Comparison of ENCODE assay signal across 26 cellular contexts in the genomic region with DNA sequence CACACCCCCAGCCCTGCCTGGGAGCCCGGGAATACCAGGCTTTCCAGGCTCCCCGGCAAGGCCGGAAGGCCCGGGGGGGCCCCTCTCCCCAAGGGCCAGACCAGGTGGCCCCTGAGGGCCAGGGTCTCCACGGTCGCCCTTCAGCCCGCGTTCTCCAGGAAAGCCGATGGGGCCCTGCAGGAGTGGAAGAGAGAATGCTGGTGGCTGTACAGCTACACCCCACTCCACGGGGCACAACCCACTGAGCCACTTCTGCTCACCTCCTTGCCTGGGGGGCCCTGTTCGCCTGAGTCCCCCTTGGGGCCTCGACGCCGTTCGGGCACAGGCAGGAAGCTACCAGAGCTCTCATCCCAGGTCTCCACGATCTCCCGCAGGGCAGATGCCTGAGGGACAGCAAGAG. TPM values are rescaled to one million over a fixed set of nuclear protein-coding genes. Genes with fewer than 3 reads are reported as not detected.
DNase-seq lines count a peak whose midpoint lies in the region; ATAC-seq, FAIRE-seq and TF ChIP-seq lines count a peak whose summit lies in the region.
"Had no signal": no experiment of that assay in that cellular context is flagged by ENCODE, and none has a peak within 500 bp of the region (broad histone marks: within the 10 kb centered on the region; RNA-seq: fewer than 3 reads in every experiment).

No MANE protein-coding gene starts in this region.

- no peak overlapping the region for H2AFZ ChIP-seq in GM23338
- no peak overlapping the region for H2AFZ ChIP-seq in H9 (ENCODE audit: low read length)
- H2AFZ ChIP-seq in H1 (ENCODE audit: low read length), result no peak overlapping the region

- H2BK15ac ChIP-seq in H9 (ENCODE audit: low read depth, low read length) (no peak overlapping the region), H1 (ENCODE audit: low read length) (no peak overlapping the region)

- H3K27me3 ChIP-seq in GM23338 (ENCODE audit: insufficient read depth), result no peaks in the 10 kb centered on the region
- H3K27me3 ChIP-seq in H9 (ENCODE audit: insufficient read depth, low read length), result no peaks in the 10 kb centered on the region
- H3K27me3 ChIP-seq in H1 (replicated peaks in 1 of 4; ENCODE audit: control insufficient read depth in 3 of 4, extremely low read depth in 1 of 4, insufficient read depth in 3 of 4, low read length in 3 of 4), result no peaks in the 10 kb centered on the region; a peak in 1 of 7 replicates
- H3K27me3 ChIP-seq: BE2C, BLaER1 had no signal

- H3K14ac ChIP-seq in H9 (ENCODE audit: insufficient read depth, low read length), result no peak overlapping the region
- H3K14ac ChIP-seq in H1 (ENCODE audit: insufficient read length), result no peak overlapping the region

- no peaks in the 10 kb centered on the region for H3K79me2 ChIP-seq in GM23338 (replicated peaks; ENCODE audit: insufficient read depth)
- H3K79me2 ChIP-seq in H9 (ENCODE audit: insufficient read depth, low read length), result no peaks in the 10 kb centered on the region
- H3K79me2 ChIP-seq in H1 (ENCODE audit: control insufficient read depth in 1 of 2, insufficient read depth in 2 of 2, low read length in 2 of 2), result no peaks in the 10 kb centered on the region

- H3K4me1 Mint-ChIP-seq in GM23338 (no peaks in the 10 kb centered on the region), H9 (no peaks in the 10 kb centered on the region)
- H3K4me1 Mint-ChIP-seq: CD14-positive monocyte; CD4-positive, alpha-beta memory T cell; CD4-positive, CD25-positive, alpha-beta regulatory T cell; CD8-positive, alpha-beta memory T cell had no signal

- CTCF ChIA-PET in H1 (lab: Charles Lee; ENCODE audit: partially characterized antibody), result interaction anchor here (1.6 kb wide), 1 partner anchor 17 kb away, joined by 4 read pairs; no protein-coding TSS in a partner anchor

- H2BK12ac ChIP-seq in H9 (ENCODE audit: insufficient read length, low read depth, low read length) (no peak overlapping the region), H1 (ENCODE audit: low read depth, low read length) (no peak overlapping the region)

- no peak overlapping the region for H3T11ph ChIP-seq in H9 (ENCODE audit: low read length)

- H2AK5ac ChIP-seq in H9 (ENCODE audit: insufficient read length, low read length) (no peak overlapping the region), H1 (ENCODE audit: low read depth, low read length) (no peak overlapping the region)

- TF ChIP-seq CTCF in GM23338 (conservative IDR thresholded peaks at IDR 0.05; ENCODE audit: low read depth in 2 of 2) (no peak), H9 (conservative IDR thresholded peaks at IDR 0.05) (no peak), H1 (IDR thresholded peaks at IDR 0.05; ENCODE audit: control extremely low read depth in 1 of 3, insufficient read depth in 1 of 3, low read depth in 1 of 3, low read length in 3 of 3) (no peak), coronary artery (IDR thresholded peaks at IDR 0.05) (no peak), GM10266 (IDR thresholded peaks at IDR 0.05; ENCODE audit: control insufficient read depth, insufficient read depth, low read depth, missing control alignments) (no peak)

- H3K36me3 ChIP-seq in GM23338 (ENCODE audit: insufficient read depth) (no peaks in the 10 kb centered on the region), H1 (ENCODE audit: control insufficient read depth in 2 of 4, insufficient read depth in 4 of 4, low read length in 3 of 4) (peaks cover 0 to 3% (median 1%) of the 10 kb centered on the region in 4 experiments; a peak in 2 of 8 replicates)
- H3K36me3 ChIP-seq: BE2C, BLaER1 had no signal

- H3K4me3 ChIP-seq in GM23338 (no peak overlapping the region), H1 (ENCODE audit: extremely low read depth in 1 of 4, insufficient read depth in 2 of 4, low read depth in 3 of 4, low read length in 4 of 4) (no peak overlapping the region), coronary artery (no peak overlapping the region)
- H3K4me3 ChIP-seq: BLaER1, GM12878 had no signal

- H4K5ac ChIP-seq in H9 (ENCODE audit: insufficient read length, low read depth, low read length) (no peak overlapping the region), H1 (ENCODE audit: insufficient read length, low read depth, low read length) (no peak overlapping the region)

- H3K4ac ChIP-seq in H9 (ENCODE audit: low read depth, low read length) (no peak overlapping the region), H1 (replicated peaks; ENCODE audit: insufficient read length, low read depth, low read length) (no peak overlapping the region)

- H3K9ac ChIP-seq in H9 (ENCODE audit: extremely low read depth, insufficient read length, low read length), result no peak overlapping the region
- no peak overlapping the region for H3K9ac ChIP-seq in H1 (replicated peaks in 1 of 4; ENCODE audit: extremely low read depth in 1 of 4, low read depth in 3 of 4, low read length in 3 of 4)
- H3K9ac ChIP-seq: BLaER1 had no signal

- H2BK120ac ChIP-seq in H9 (ENCODE audit: low read depth, low read length, poor library complexity, severe bottlenecking) (no peak overlapping the region), H1 (replicated peaks; ENCODE audit: low read depth, low read length) (no peak overlapping the region)

- TF ChIP-seq RAD21 in H1 (IDR thresholded peaks at IDR 0.05 in 1 of 2, conservative IDR thresholded peaks at IDR 0.05 in 1 of 2; ENCODE audit: low read depth in 2 of 2, low read length in 2 of 2), result no peak

- WGBS in H9 (ENCODE audit: extremely low coverage, insufficient read length, low lambda C conversion rate), result no CpG with 5 or more reads among the region's 17 CpGs
- WGBS in H1 (ENCODE audit: extremely low coverage in 1 of 2, insufficient coverage in 1 of 2, insufficient read length in 1 of 2, insufficient replicate concordance in 2 of 2, low coverage in 1 of 2, low lambda C conversion rate in 2 of 2, missing lambda C conversion rate in 1 of 2), 2 experiments, result 94% methylated on average over 16 of the region's 17 CpGs; no CpG with 5 or more reads in 1 of the 2 experiments

- no peak for ATAC-seq in GM23338

- H3K9me2 ChIP-seq in GM23338 (ENCODE audit: insufficient read depth), result no peaks in the 10 kb centered on the region

- H3K18ac ChIP-seq in H9 (ENCODE audit: insufficient read length, low read depth, low read length) (no peak overlapping the region), H1 (ENCODE audit: extremely low read depth, low read length) (no peak overlapping the region)

- H2BK20ac ChIP-seq in H9 (ENCODE audit: low read depth, low read length, poor library complexity, severe bottlenecking) (no peak overlapping the region), H1 (ENCODE audit: low read length) (no peak overlapping the region)

- DNase-seq in GM23338 (ENCODE audit: low spot score) (no peak), H9 (no peak), H1 (ENCODE audit: low read depth in 1 of 2, low spot score in 2 of 2) (no peak), coronary artery (ENCODE audit: low spot score) (no peak), GM10266 (ENCODE audit: extremely low spot score) (no peak)
- DNase-seq: 8988T; ACHN; BE2C; C1 segment of cervical spinal cord; CD4-positive, alpha-beta memory T cell; CD4-positive, CD25-positive, alpha-beta regulatory T cell; CD8-positive, alpha-beta memory T cell; COR-L47; DMS 273 treated with DMSO at 0.1 percent for 48 hours; DMS153; DMS79 treated with DMSO at 0.1 percent for 48 hours; GF-D8 had no signal

- no peaks in the 10 kb centered on the region for H3F3A ChIP-seq in GM23338 (replicated peaks; ENCODE audit: low read depth)

- TF ChIP-seq EP300 in H1 (IDR thresholded peaks at IDR 0.05; ENCODE audit: borderline replicate concordance in 1 of 2, low read depth in 2 of 2, low read length in 2 of 2), result no peak

- H4K91ac ChIP-seq in H9 (ENCODE audit: insufficient read length, low read depth, low read length) (no peak overlapping the region), H1 (replicated peaks; ENCODE audit: insufficient read length, low read length) (no peak overlapping the region)

- H3K56ac ChIP-seq in H9 (ENCODE audit: insufficient read length, low read depth, low read length), result no peak overlapping the region
- no peak overlapping the region for H3K56ac ChIP-seq in H1 (replicated peaks; ENCODE audit: insufficient read length, low read depth, low read length)

- no peak overlapping the region for H3K4me3 Mint-ChIP-seq in GM23338
- no peak overlapping the region for H3K4me3 Mint-ChIP-seq in H9
- H3K4me3 Mint-ChIP-seq: CD14-positive monocyte; CD4-positive, alpha-beta memory T cell; CD4-positive, CD25-positive, alpha-beta regulatory T cell; CD8-positive, alpha-beta memory T cell had no signal

- no peak overlapping the region for H4K8ac ChIP-seq in H9 (replicated peaks; ENCODE audit: insufficient read length, low read depth, low read length)
- 0 out of 2 replicates have a peak overlapping the region, but pooled peaks have one; percentile 25 for H4K8ac ChIP-seq in H1 (ENCODE audit: extremely low read depth, insufficient read depth, low read length)

- POLR2A ChIA-PET in H1 (lab: Charles Lee; ENCODE audit: partially characterized antibody), result no interaction called here

- H3K9me3 ChIP-seq in H9 (ENCODE audit: control insufficient read depth, low read depth, low read length) (no peaks in the 10 kb centered on the region), H1 (ENCODE audit: insufficient read depth in 2 of 2, low read depth in 1 of 2, low read length in 1 of 2) (no peaks in the 10 kb centered on the region)
- H3K9me3 ChIP-seq: BE2C, BLaER1 had no signal

- H3K79me1 ChIP-seq in H9 (ENCODE audit: insufficient read depth, low read depth, low read length, poor library complexity, severe bottlenecking) (no peaks in the 10 kb centered on the region), H1 (ENCODE audit: low read depth, low read length) (no peaks in the 10 kb centered on the region)

- H3K27ac ChIP-seq in GM23338 (ENCODE audit: low read depth) (no peak overlapping the region), H9 (ENCODE audit: insufficient read length, low read depth, low read length) (no peak overlapping the region), H1 (ENCODE audit: low read depth, low read length) (no peak overlapping the region), coronary artery (no peak overlapping the region)
- H3K27ac ChIP-seq: BLaER1 had no signal

- H4K20me1 ChIP-seq in GM23338 (replicated peaks; ENCODE audit: insufficient read depth), result no peaks in the 10 kb centered on the region
- no peaks in the 10 kb centered on the region for H4K20me1 ChIP-seq in H9 (ENCODE audit: control insufficient read depth, insufficient read depth, insufficient read length)
- H4K20me1 ChIP-seq in H1 (replicated peaks in 1 of 2; ENCODE audit: control insufficient read depth in 1 of 2, insufficient read depth in 2 of 2, low read length in 2 of 2), result peaks cover 0 to 4% of the 10 kb centered on the region in 2 experiments
- H4K20me1 ChIP-seq: BLaER1 had no signal

- H3K9me3 Mint-ChIP-seq in GM23338, result no peaks in the 10 kb centered on the region
- H3K9me3 Mint-ChIP-seq in H9, result no peaks in the 10 kb centered on the region
- H3K9me3 Mint-ChIP-seq: CD14-positive monocyte; CD4-positive, alpha-beta memory T cell; CD4-positive, CD25-positive, alpha-beta regulatory T cell; CD8-positive, alpha-beta memory T cell had no signal

- H3K27ac Mint-ChIP-seq in GM23338, result peak overlapping the region; percentile 59; the same call in 1 of the 2 replicates
- peak overlapping the region in 2 of 3 experiments; percentile 27 to 61; a peak in 1 of 7 replicates for H3K27ac Mint-ChIP-seq in H9
- H3K27ac Mint-ChIP-seq: CD14-positive monocyte; CD4-positive, alpha-beta memory T cell; CD4-positive, CD25-positive, alpha-beta regulatory T cell; CD8-positive, alpha-beta memory T cell had no signal

- no peak for FAIRE-seq in H1 (lab: Jason Lieb, UNC)
- FAIRE-seq: A204.1, G401.6, GM12878, GM12892, GM18507 had no signal

- H3K4me1 ChIP-seq in GM23338 (ENCODE audit: insufficient read depth) (no peaks in the 10 kb centered on the region), H9 (ENCODE audit: insufficient read depth, low read length) (no peaks in the 10 kb centered on the region), H1 (replicated peaks in 1 of 4; ENCODE audit: control insufficient read depth in 3 of 4, insufficient read depth in 4 of 4, low read length in 3 of 4) (no peaks in the 10 kb centered on the region)
- H3K4me1 ChIP-seq: BE2C, BLaER1 had no signal

- TF ChIP-seq POLR2A in H1 (IDR thresholded peaks at IDR 0.05; ENCODE audit: control extremely low read depth in 1 of 2, low read depth in 2 of 2, low read length in 2 of 2), result no peak

- H3K23me2 ChIP-seq in H9 (ENCODE audit: insufficient read length, low read depth, low read length, poor library complexity, severe bottlenecking) (no peaks in the 10 kb centered on the region), H1 (ENCODE audit: low read depth, low read length) (peaks cover 2% of the 10 kb centered on the region; the same call in 1 of the 2 replicates)

- H3K36me3 Mint-ChIP-seq in GM23338 (ENCODE audit: low read depth) (no peaks in the 10 kb centered on the region; the same call in 2 of the 3 replicates), H9 (ENCODE audit: insufficient read depth in 1 of 3, low read depth in 3 of 3) (peaks cover 0 to 21% (median 0%) of the 10 kb centered on the region in 3 experiments; a peak in 5 of 7 replicates)
- H3K36me3 Mint-ChIP-seq: CD14-positive monocyte; CD4-positive, alpha-beta memory T cell; CD4-positive, CD25-positive, alpha-beta regulatory T cell; CD8-positive, alpha-beta memory T cell had no signal

- H3K23ac ChIP-seq in H9 (ENCODE audit: insufficient read length, low read depth, low read length) (no peak overlapping the region), H1 (ENCODE audit: insufficient read length) (no peak overlapping the region)

- H2BK5ac ChIP-seq in H9 (ENCODE audit: insufficient read length, low read length), result no peak overlapping the region
- H2BK5ac ChIP-seq in H1 (ENCODE audit: low read depth, low read length), result no peak overlapping the region

- H3K4me2 ChIP-seq in GM23338, result no peak overlapping the region
- H3K4me2 ChIP-seq in H9 (ENCODE audit: insufficient read depth, insufficient read length, low read length), result no peak overlapping the region
- H3K4me2 ChIP-seq in H1 (ENCODE audit: insufficient read depth in 1 of 2, low read depth in 2 of 2, low read length in 2 of 2), result no peak overlapping the region
- H3K4me2 ChIP-seq: BLaER1 had no signal

- peaks cover 3% of the 10 kb centered on the region for H3K27me3 Mint-ChIP-seq in GM23338 (ENCODE audit: insufficient read depth, low read depth, poor library complexity)
- no peaks in the 10 kb centered on the region for H3K27me3 Mint-ChIP-seq in H9 (ENCODE audit: low read depth)
- H3K27me3 Mint-ChIP-seq: CD4-positive, alpha-beta memory T cell had no signal

RNA-seq across cellular contexts. Expression of a gene that starts 11.8 kb away (rescaled TPM):
- 0.12 and 0.17 TPM in 2 replicates for total RNA-seq in GM23338 (2014; rRNA removed; shearing (Covaris generic))
- polyA plus RNA-seq in GM23338 (2016; fragmentation: Nextera tagmentation; extraction: Ambion mirVana) (not detected in 2 replicates), H1 (2011; rRNA removed) (0.14 and 0.22 TPM in 2 replicates)
- 0.42 and 0.68 TPM in 2 replicates for total RNA-seq in H9 (2021)
- total RNA-seq in H1 (2021; fragmentation: NEBNext Ultra II Directional; extraction: Animal tissue kit (Norgen Biotek cat#: 25700)), result not detected in 2 replicates
- 0.16 TPM for polyA plus RNA-seq in H1 (2011; cell fraction: cytosol; rRNA removed)
- polyA plus RNA-seq in H1 (2011; cell fraction: nucleus; rRNA removed), result 1.9 TPM
- polyA plus RNA-seq in H1 (2012, experiment 1 of 2), result 0.23 to 0.41 TPM (median 0.36 TPM) in 4 replicates
- polyA plus RNA-seq in H1 (2012, experiment 2 of 2), result 0.18 TPM
- polyA plus RNA-seq in H1 (2013, experiment 1 of 2), result 0.10 TPM
- 0.11 TPM for polyA plus RNA-seq in H1 (2013, experiment 2 of 2)
- polyA minus RNA-seq in H1 (2011; rRNA and poly(A)+ RNA removed), result 0.15 and 0.47 TPM in 2 replicates
- polyA minus RNA-seq in H1 (2011; cell fraction: cytosol; rRNA and poly(A)+ RNA removed), result not detected
- 0.90 TPM for polyA minus RNA-seq in H1 (2011; cell fraction: nucleus; rRNA and poly(A)+ RNA removed)
- total RNA-seq: CD4-positive, alpha-beta memory T cell; CD4-positive, CD25-positive, alpha-beta regulatory T cell; CD8-positive, alpha-beta memory T cell; GM12878 had no signal
- polyA plus RNA-seq: CD14-positive monocyte; CD4-positive, alpha-beta memory T cell; CD4-positive, CD25-positive, alpha-beta regulatory T cell; CD8-positive, alpha-beta memory T cell had no signal

RNA-seq across cellular contexts. Expression of a gene that starts 18.8 kb away (rescaled TPM):
- total RNA-seq in GM23338 (2014; rRNA removed; shearing (Covaris generic)), result 15.0 and 22.9 TPM in 2 replicates
- polyA plus RNA-seq in GM23338 (2016; fragmentation: Nextera tagmentation; extraction: Ambion mirVana), result 7.6 and 8.6 TPM in 2 replicates
- total RNA-seq in H9 (2021), result 12.3 and 13.9 TPM in 2 replicates
- 10.7 and 11.3 TPM in 2 replicates for total RNA-seq in H1 (2021; fragmentation: NEBNext Ultra II Directional; extraction: Animal tissue kit (Norgen Biotek cat#: 25700))
- 20.1 and 20.3 TPM in 2 replicates for polyA plus RNA-seq in H1 (2011; rRNA removed)
- 21.1 TPM for polyA plus RNA-seq in H1 (2011; cell fraction: cytosol; rRNA removed)
- polyA plus RNA-seq in H1 (2011; cell fraction: nucleus; rRNA removed), result 47.8 TPM
- polyA plus RNA-seq in H1 (2012, experiment 1 of 2), result 10.5 to 17.4 TPM (median 13.7 TPM) in 4 replicates
- 11.5 TPM for polyA plus RNA-seq in H1 (2012, experiment 2 of 2)
- 7.8 TPM for polyA plus RNA-seq in H1 (2013, experiment 1 of 2)
- polyA plus RNA-seq in H1 (2013, experiment 2 of 2), result 7.2 TPM
- 17.4 and 24.1 TPM in 2 replicates for polyA minus RNA-seq in H1 (2011; rRNA and poly(A)+ RNA removed)
- polyA minus RNA-seq in H1 (2011; cell fraction: cytosol; rRNA and poly(A)+ RNA removed), result 13.2 TPM
- polyA minus RNA-seq in H1 (2011; cell fraction: nucleus; rRNA and poly(A)+ RNA removed), result 16.4 TPM

RNA-seq across cellular contexts. Expression of a gene that starts 19.8 kb away (rescaled TPM):
- total RNA-seq in GM23338 (2014; rRNA removed; shearing (Covaris generic)), result 5.2 and 7.9 TPM in 2 replicates
- 3.0 and 4.0 TPM in 2 replicates for polyA plus RNA-seq in GM23338 (2016; fragmentation: Nextera tagmentation; extraction: Ambion mirVana)
- 20.2 and 22.9 TPM in 2 replicates for total RNA-seq in H9 (2021)
- total RNA-seq in H1 (2021; fragmentation: NEBNext Ultra II Directional; extraction: Animal tissue kit (Norgen Biotek cat#: 25700)), result 7.8 and 10.7 TPM in 2 replicates
- polyA plus RNA-seq in H1 (2011; rRNA removed), result 13.9 and 15.6 TPM in 2 replicates
- polyA plus RNA-seq in H1 (2011; cell fraction: cytosol; rRNA removed), result 7.8 TPM
- 112 TPM for polyA plus RNA-seq in H1 (2011; cell fraction: nucleus; rRNA removed)
- polyA plus RNA-seq in H1 (2012, experiment 1 of 2), result 11.1 to 26.5 TPM (median 23.5 TPM) in 4 replicates
- 7.2 TPM for polyA plus RNA-seq in H1 (2012, experiment 2 of 2)
- polyA plus RNA-seq in H1 (2013, experiment 1 of 2), result 4.3 TPM
- polyA plus RNA-seq in H1 (2013, experiment 2 of 2), result 4.5 TPM
- polyA minus RNA-seq in H1 (2011; rRNA and poly(A)+ RNA removed), result 3.2 and 4.3 TPM in 2 replicates
- 2.4 TPM for polyA minus RNA-seq in H1 (2011; cell fraction: cytosol; rRNA and poly(A)+ RNA removed)
- polyA minus RNA-seq in H1 (2011; cell fraction: nucleus; rRNA and poly(A)+ RNA removed), result 16.7 TPM
- polyA plus RNA-seq: CD4-positive, alpha-beta memory T cell; CD4-positive, CD25-positive, alpha-beta regulatory T cell; CD8-positive, alpha-beta memory T cell had no signal

RNA-seq across cellular contexts. Expression of a gene that starts 34.1 kb away (rescaled TPM):
- 439 and 460 TPM in 2 replicates for total RNA-seq in GM23338 (2014; rRNA removed; shearing (Covaris generic))
- polyA plus RNA-seq in GM23338 (2016; fragmentation: Nextera tagmentation; extraction: Ambion mirVana) (232 and 256 TPM in 2 replicates), H1 (2011; rRNA removed) (720 TPM in 2 replicates)
- total RNA-seq in H9 (2021), result 285 and 299 TPM in 2 replicates
- total RNA-seq in H1 (2021; fragmentation: NEBNext Ultra II Directional; extraction: Animal tissue kit (Norgen Biotek cat#: 25700)), result 310 TPM in 2 replicates
- polyA plus RNA-seq in H1 (2011; cell fraction: cytosol; rRNA removed), result 628 TPM
- polyA plus RNA-seq in H1 (2011; cell fraction: nucleus; rRNA removed), result 930 TPM
- 341 to 466 TPM (median 436 TPM) in 4 replicates for polyA plus RNA-seq in H1 (2012, experiment 1 of 2)
- 815 TPM for polyA plus RNA-seq in H1 (2012, experiment 2 of 2)
- polyA plus RNA-seq in H1 (2013, experiment 1 of 2), result 179 TPM
- polyA plus RNA-seq in H1 (2013, experiment 2 of 2), result 164 TPM
- 871 and 931 TPM in 2 replicates for polyA minus RNA-seq in H1 (2011; rRNA and poly(A)+ RNA removed)
- polyA minus RNA-seq in H1 (2011; cell fraction: cytosol; rRNA and poly(A)+ RNA removed), result 323 TPM
- 283 TPM for polyA minus RNA-seq in H1 (2011; cell fraction: nucleus; rRNA and poly(A)+ RNA removed)

RNA-seq across cellular contexts. Expression of a gene that starts 46.2 kb away (rescaled TPM):
- not detected in 2 replicates for total RNA-seq in GM23338 (2014; rRNA removed; shearing (Covaris generic))
- not detected in 2 replicates for polyA plus RNA-seq in GM23338 (2016; fragmentation: Nextera tagmentation; extraction: Ambion mirVana)
- 0.70 and 0.74 TPM in 2 replicates for total RNA-seq in H9 (2021)
- not detected in 2 replicates for total RNA-seq in H1 (2021; fragmentation: NEBNext Ultra II Directional; extraction: Animal tissue kit (Norgen Biotek cat#: 25700))
- 0.24 TPM in 1 of 2 replicates, not detected in the other for polyA plus RNA-seq in H1 (2011; rRNA removed)
- polyA plus RNA-seq in H1 (2011; cell fraction: cytosol; rRNA removed), result not detected
- polyA plus RNA-seq in H1 (2011; cell fraction: nucleus; rRNA removed), result 1.3 TPM
- polyA plus RNA-seq in H1 (2012, experiment 1 of 2), result 0.34 to 0.42 TPM in 2 of 4 replicates, not detected in the others
- not detected for polyA plus RNA-seq in H1 (2012, experiment 2 of 2)
- 0.12 TPM for polyA plus RNA-seq in H1 (2013, experiment 1 of 2)
- 0.11 TPM for polyA plus RNA-seq in H1 (2013, experiment 2 of 2)
- not detected in 2 replicates for polyA minus RNA-seq in H1 (2011; rRNA and poly(A)+ RNA removed)
- polyA minus RNA-seq in H1 (2011; cell fraction: cytosol; rRNA and poly(A)+ RNA removed), result not detected
- not detected for polyA minus RNA-seq in H1 (2011; cell fraction: nucleus; rRNA and poly(A)+ RNA removed)
- total RNA-seq: A673; CD4-positive, alpha-beta memory T cell; CD4-positive, CD25-positive, alpha-beta regulatory T cell; CD8-positive, alpha-beta memory T cell; GM12878 had no signal
- polyA plus RNA-seq: AG04450; CD14-positive monocyte; CD4-positive, alpha-beta memory T cell; CD4-positive, CD25-positive, alpha-beta regulatory T cell; CD8-positive, alpha-beta memory T cell; GM12878 had no signal
